ENCODE assay signal across 8 cellular contexts in genomic region chr3:16290007-16290826, GRCh38. TPM values are rescaled to one million over a fixed set of nuclear protein-coding genes. Genes with fewer than 3 reads are reported as not detected.
DNase-seq lines count a peak whose midpoint lies in the region; FAIRE-seq and TF ChIP-seq lines count a peak whose summit lies in the region.

No MANE protein-coding gene starts in this region.

- H3K9me3 ChIP-seq in SJCRH30 (replicated peaks): no peaks in the 10 kb centered on the region
- no peaks in the 10 kb centered on the region for H3K9me3 ChIP-seq in kidney (ENCODE audit: control insufficient read depth in 1 of 2, low read length in 2 of 2)

- TF ChIP-seq CTCF in brain microvascular endothelial cell (IDR thresholded peaks at IDR 0.05; ENCODE audit: low read depth, low read length, missing control alignments): peak; percentile 83
- peak; percentile 80 for TF ChIP-seq CTCF in kidney (IDR thresholded peaks at IDR 0.05; ENCODE audit: borderline replicate concordance, extremely low read depth, insufficient read depth)

- H3K36me3 ChIP-seq in SJCRH30 (peaks cover 3% of the 10 kb centered on the region; the same call in 1 of the 2 replicates), brain microvascular endothelial cell (replicated peaks) (no peaks in the 10 kb centered on the region), kidney (ENCODE audit: control insufficient read depth in 1 of 2, insufficient read depth in 2 of 2, low read length in 2 of 2) (peaks cover 3 to 8% of the 10 kb centered on the region in 2 donors)

- H3K27me3 ChIP-seq in SJCRH30 (no peaks in the 10 kb centered on the region), brain microvascular endothelial cell (replicated peaks) (no peaks in the 10 kb centered on the region)

- H3K4me1 ChIP-seq in SJCRH30 (no peaks in the 10 kb centered on the region), kidney (ENCODE audit: control insufficient read depth in 1 of 2, insufficient read depth in 1 of 2, low read depth in 1 of 2, low read length in 2 of 2) (no peaks in the 10 kb centered on the region)

- intact Hi-C loops in kidney (cut with DNase I): no loop called here

- in situ Hi-C loops in brain microvascular endothelial cell (cut with HindIII; ENCODE audit: low pct_ligation_motif_present, low sequenced_read_pairs): no loop called here

- no peak overlapping the region for H3K4me3 ChIP-seq in SJCRH30
- no peak overlapping the region for H3K4me3 ChIP-seq in brain microvascular endothelial cell (ENCODE audit: low read depth, low read length)
- H3K4me3 ChIP-seq in kidney (ENCODE audit: low read length in 2 of 2): no peak overlapping the region

- H3K27ac ChIP-seq in SJCRH30 (no peak overlapping the region), brain microvascular endothelial cell (no peak overlapping the region), kidney (ENCODE audit: low read depth in 2 of 2, low read length in 2 of 2) (no peak overlapping the region)

- peak; percentile 42 for DNase-seq in activated CD4-positive, CD25-positive, alpha-beta regulatory T cell treated with anti-CD3 and anti-CD28 coated beads, Interleukin-2, amount 50 U/mL, for 16 hours (ENCODE audit: low read depth, low spot score)
- no peak for DNase-seq in activated CD4-positive, CD25-positive, alpha-beta regulatory T cell treated with anti-CD3 and anti-CD28 coated beads, Interleukin-2, amount 50 U/mL, for 72 hours
- DNase-seq in HTR-8/SVneo (ENCODE audit: insufficient read length, low spot score) (peak; percentile 27), SJCRH30 (peak; percentile 19 to 60), brain microvascular endothelial cell (peak; percentile 51), kidney (no peak), NCI-H187 treated with DMSO at 0.1 percent for 48 hours (lab: John Stamatoyannopoulos, UW) (no peak)
- DNase-seq in stimulated activated CD8-positive, alpha-beta memory T cell treated with anti-CD3 and anti-CD28 coated beads, Interleukin-4, amount 100 ng/mL, for 24 hours (ENCODE audit: low read depth): peak; percentile 31

- no peak overlapping the region for H3K9ac ChIP-seq in kidney (ENCODE audit: low read length in 2 of 2)

- FAIRE-seq in HTR-8/SVneo (lab: Jason Lieb, UNC): no peak
- peak; percentile 80 for FAIRE-seq in kidney (lab: Jason Lieb, UNC)

RNA-seq across cellular contexts. Expression of gene OXNAD1, which starts 25.2 kb away (rescaled TPM):
- 14.7 and 18.1 TPM in 2 replicates for total RNA-seq in SJCRH30 (2014; rRNA removed; shearing (Covaris generic))
- total RNA-seq in kidney: 17.3 TPM
- 12.7 TPM for polyA plus RNA-seq in kidney (ENCODE audit: insufficient read depth, low read depth, low replicate concordance)

RNA-seq across cellular contexts. Expression of gene DPH3, which starts 25.5 kb away (rescaled TPM):
- 22.4 and 24.1 TPM in 2 replicates for total RNA-seq in SJCRH30 (2014; rRNA removed; shearing (Covaris generic))
- total RNA-seq in kidney: 19.3 TPM
- polyA plus RNA-seq in kidney (ENCODE audit: insufficient read depth, low read depth, low replicate concordance): 16.3 TPM

Comparison
In these comparisons a context has a peak if more than half of its experiments do, and no peak if none do; other contexts are left out.
1. DNase-seq: peak in activated CD4-positive, CD25-positive, alpha-beta regulatory T cell treated with anti-CD3 and anti-CD28 coated beads, Interleukin-2, amount 50 U/mL, for 16 hours (single experiment), HTR-8/SVneo (single experiment), SJCRH30 (2 of 2), brain microvascular endothelial cell (single experiment) and stimulated activated CD8-positive, alpha-beta memory T cell treated with anti-CD3 and anti-CD28 coated beads, Interleukin-4, amount 100 ng/mL, for 24 hours (single experiment); none in activated CD4-positive, CD25-positive, alpha-beta regulatory T cell treated with anti-CD3 and anti-CD28 coated beads, Interleukin-2, amount 50 U/mL, for 72 hours (single experiment), kidney (single experiment) and NCI-H187 treated with DMSO at 0.1 percent for 48 hours (single experiment).